21 cellular contexts compared by ENCODE assay signal in the genomic region with DNA sequence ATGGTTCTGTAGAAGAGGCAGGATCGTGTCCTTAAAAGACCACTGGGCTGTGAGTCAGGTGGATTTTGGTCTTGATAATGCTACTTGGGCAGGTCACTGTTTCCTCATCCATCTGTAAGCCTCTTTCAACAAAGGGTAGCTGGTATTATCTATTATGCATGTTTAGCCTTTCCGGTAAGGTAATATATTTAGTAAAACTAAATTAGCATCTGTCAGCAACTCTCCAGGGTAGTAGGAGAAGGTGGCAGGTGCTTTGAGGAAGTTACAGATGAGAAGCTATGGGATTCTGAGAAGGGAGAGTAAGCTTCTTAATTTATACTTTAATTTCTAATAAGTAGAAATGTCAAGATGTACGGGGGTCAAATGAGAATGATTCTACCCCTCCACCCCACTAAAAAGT.
A peak's percentile ranks its signal among the peaks of the same experiment; 100 is the strongest.
DNase-seq lines count a peak whose midpoint lies in the region; ATAC-seq, FAIRE-seq and TF ChIP-seq lines count a peak whose summit lies in the region.
"Had no signal": no experiment of that assay in that cellular context is flagged by ENCODE, and none has a peak within 500 bp of the region (broad histone marks: within the 10 kb centered on the region; RNA-seq: fewer than 3 reads in every experiment).

No MANE protein-coding gene starts in this region.

- H3K27me3 Mint-ChIP-seq in CD4-positive, alpha-beta T cell = peaks cover 17% of the 10 kb centered on the region
- peaks cover 8% of the 10 kb centered on the region for H3K27me3 Mint-ChIP-seq in activated T-helper 17 cell treated with anti-CD3 and anti-CD28 coated beads, Interleukin-2, amount 50 U/mL, for 72 hours
- H3K27me3 Mint-ChIP-seq: B cell had no signal

- WGBS in HepG2 (ENCODE audit: low lambda C conversion rate) = 48% methylated on average over 3 of the region's 3 CpGs
- 82% methylated on average over 3 of the region's 3 CpGs for WGBS in right lobe of liver (ENCODE audit: insufficient coverage, low coverage, low lambda C conversion rate, missing lambda C conversion rate)

- FAIRE-seq in HepG2 (lab: Jason Lieb, UNC) = no peak
- FAIRE-seq: GM12892, GM18507, H54 had no signal

- H3K4me1 ChIP-seq in HepG2 (ENCODE audit: insufficient read depth, low read length) (peaks cover 13% of the 10 kb centered on the region), right lobe of liver (peaks cover 0 to 5% (median 0%) of the 10 kb centered on the region in 4 donors), foreskin keratinocyte (peaks cover 8% of the 10 kb centered on the region)

- H3K79me2 ChIP-seq in HepG2 (ENCODE audit: insufficient read depth, low read length) = no peaks in the 10 kb centered on the region

- intact Hi-C loops in HepG2 (cut with micrococcal nuclease; ENCODE audit: unreplicated experiment) = loop anchor here (2.0 to 5.0 kb wide), 2 partner anchors 193 to 244 kb away; no protein-coding TSS in a partner anchor
- intact Hi-C loops in right lobe of liver (cut with DNase I) = no loop called here
- intact Hi-C loops in CD4-positive, alpha-beta T cell (cut with DNase I, micrococcal nuclease) = no loop called here

- no peak for TF ChIP-seq RAD21 in HepG2 (CRISPR knock-in tag; IDR thresholded peaks at IDR 0.05)

- H3K9me3 ChIP-seq in HepG2 (ENCODE audit: low read length) = no peaks in the 10 kb centered on the region
- H3K9me3 ChIP-seq in right lobe of liver = no peaks in the 10 kb centered on the region
- no peaks in the 10 kb centered on the region for H3K9me3 ChIP-seq in CD4-positive, alpha-beta T cell (ENCODE audit: control insufficient read depth, low read length)

- TF ChIP-seq EP300 in HepG2 (IDR thresholded peaks at IDR 0.05; ENCODE audit: low read depth in 2 of 2, low read length in 2 of 2) (no peak), HepG2 (CRISPR knock-in tag; IDR thresholded peaks at IDR 0.05; ENCODE audit: borderline replicate concordance) (no peak)

- no peak for ATAC-seq in HepG2
- ATAC-seq in right lobe of liver = no peak
- no peak for ATAC-seq in CD4-positive, alpha-beta T cell (ENCODE audit: poor library complexity)
- ATAC-seq in activated T-helper 17 cell treated with anti-CD3 and anti-CD28 coated beads, Interleukin-2, amount 50 U/mL, for 72 hours (replicated peaks) = no peak
- ATAC-seq in foreskin keratinocyte = no peak
- no peak for ATAC-seq in GM18870 (IDR thresholded peaks at IDR 0.05; ENCODE audit: unreplicated experiment)
- ATAC-seq: GM23338 had no signal

- H3K4me2 ChIP-seq in HepG2 (ENCODE audit: low read depth, low read length) = no peak overlapping the region
- H3K4me2 ChIP-seq: GM23338 had no signal

- H2AFZ ChIP-seq in HepG2 (ENCODE audit: low read length) = no peak overlapping the region
- H2AFZ ChIP-seq: GM23338 had no signal

- H3K27ac ChIP-seq in HepG2 (ENCODE audit: extremely low read length, insufficient read depth, low read length) (no peak overlapping the region), right lobe of liver (no peak overlapping the region), foreskin keratinocyte (no peak overlapping the region)
- no peak overlapping the region for H3K27ac ChIP-seq in CD4-positive, alpha-beta T cell (ENCODE audit: low read depth, low read length)
- H3K27ac ChIP-seq: HL-60 had no signal

- H3K4me3 ChIP-seq in HepG2 (replicated peaks in 1 of 3; ENCODE audit: insufficient read depth in 1 of 3, low read depth in 2 of 3, low read length in 3 of 3) = no peak overlapping the region
- H3K4me3 ChIP-seq in right lobe of liver = no peak overlapping the region
- H3K4me3 ChIP-seq: GM23338 had no signal

- POLR2A ChIA-PET in HepG2 (lab: Yijun Ruan, JAX) = no interaction called here
- POLR2A ChIA-PET in CD4-positive, alpha-beta T cell (lab: Charles Lee) = no interaction called here

- H3K4me1 Mint-ChIP-seq in CD4-positive, alpha-beta T cell (ENCODE audit: low read depth) = peaks cover 7% of the 10 kb centered on the region
- no peaks in the 10 kb centered on the region for H3K4me1 Mint-ChIP-seq in activated T-helper 17 cell treated with anti-CD3 and anti-CD28 coated beads, Interleukin-2, amount 50 U/mL, for 72 hours
- H3K4me1 Mint-ChIP-seq: GM23338 had no signal

- BruUV-seq in HepG2 (replicated peaks; lab: Mats Ljungman, UMichigan) = no TSS peak

- TF ChIP-seq POLR2A in HepG2 (IDR thresholded peaks at IDR 0.05; ENCODE audit: insufficient read depth in 1 of 2, low read depth in 2 of 2, low read length in 2 of 2) (no peak), right lobe of liver (IDR thresholded peaks at IDR 0.05) (no peak)

- TF ChIP-seq CTCF in HepG2 (CRISPR knock-in tag; IDR thresholded peaks at IDR 0.05) (no peak), right lobe of liver (IDR thresholded peaks at IDR 0.05) (no peak), foreskin keratinocyte (conservative IDR thresholded peaks at IDR 0.05) (no peak)
- no peak for TF ChIP-seq CTCF in CD4-positive, alpha-beta T cell (IDR thresholded peaks at IDR 0.05)

- H3K9me3 Mint-ChIP-seq in CD4-positive, alpha-beta T cell = no peaks in the 10 kb centered on the region
- H3K9me3 Mint-ChIP-seq in activated T-helper 17 cell treated with anti-CD3 and anti-CD28 coated beads, Interleukin-2, amount 50 U/mL, for 72 hours = no peaks in the 10 kb centered on the region
- H3K9me3 Mint-ChIP-seq: CD4-positive, alpha-beta memory T cell; GM23338 had no signal

- H3K4me3 Mint-ChIP-seq in CD4-positive, alpha-beta T cell = peak overlapping the region; percentile 78
- H3K4me3 Mint-ChIP-seq in activated T-helper 17 cell treated with anti-CD3 and anti-CD28 coated beads, Interleukin-2, amount 50 U/mL, for 72 hours = peak overlapping the region; percentile 76
- H3K4me3 Mint-ChIP-seq: GM23338 had no signal

- H3K9ac ChIP-seq in HepG2 (ENCODE audit: insufficient read depth, low read depth, low read length) = no peak overlapping the region

- no peak for DNase-seq in HepG2 (ENCODE audit: low spot score)
- DNase-seq in right lobe of liver = no peak
- DNase-seq in CD4-positive, alpha-beta T cell = no peak
- no peak for DNase-seq in activated CD4-positive, CD25-positive, alpha-beta regulatory T cell treated with anti-CD3 and anti-CD28 coated beads, Interleukin-2, amount 50 U/mL, for 72 hours
- DNase-seq in foreskin keratinocyte = no peak
- DNase-seq: 8988T; C1 segment of cervical spinal cord; CD4-positive, alpha-beta memory T cell; DMS153; DMS79; GDM1; HCEC 1CT; IMR-90 had no signal

- CTCF ChIA-PET in HepG2 (lab: Yijun Ruan, JAX; ENCODE audit: low intra/inter-chr PET ratio, low total read pairs) = interaction anchor here (2.4 to 4.1 kb wide), 2 partner anchors 138 to 246 kb away, joined by 12 to 33 read pairs; no protein-coding TSS in a partner anchor
- CTCF ChIA-PET in CD4-positive, alpha-beta T cell (lab: Charles Lee) = interaction anchor here (0.9 kb wide), 1 partner anchor 9 kb away, joined by 3 read pairs; no protein-coding TSS in a partner anchor

- in situ Hi-C loops in HepG2 (cut with HindIII; ENCODE audit: extremely low pct_ligation_motif_present, low pct_unique_long_range_greater_than_20kb) = loop anchor here (5.0 kb wide), 1 partner anchor 243 kb away; no protein-coding TSS in a partner anchor

- no peaks in the 10 kb centered on the region for H4K20me1 ChIP-seq in HepG2 (ENCODE audit: insufficient read depth, low read length)

- H3K27me3 ChIP-seq in HepG2 (ENCODE audit: control insufficient read depth in 1 of 2, insufficient read depth in 2 of 2, low read length in 2 of 2) = peaks cover 4 to 38% of the 10 kb centered on the region in 2 experiments; a peak in 4 of 5 replicates
- no peaks in the 10 kb centered on the region for H3K27me3 ChIP-seq in right lobe of liver
- peaks cover 8% of the 10 kb centered on the region for H3K27me3 ChIP-seq in CD4-positive, alpha-beta T cell (ENCODE audit: control insufficient read depth, insufficient read depth, low read length)
- H3K27me3 ChIP-seq in foreskin keratinocyte = peaks cover 19% of the 10 kb centered on the region

- no peaks in the 10 kb centered on the region for H3K36me3 Mint-ChIP-seq in CD4-positive, alpha-beta T cell (ENCODE audit: low read depth)
- no peaks in the 10 kb centered on the region for H3K36me3 Mint-ChIP-seq in activated T-helper 17 cell treated with anti-CD3 and anti-CD28 coated beads, Interleukin-2, amount 50 U/mL, for 72 hours (ENCODE audit: low read depth)
- H3K36me3 Mint-ChIP-seq: CD4-positive, alpha-beta memory T cell had no signal

- no peak overlapping the region for H3K27ac Mint-ChIP-seq in CD4-positive, alpha-beta T cell
- no peak overlapping the region for H3K27ac Mint-ChIP-seq in activated T-helper 17 cell treated with anti-CD3 and anti-CD28 coated beads, Interleukin-2, amount 50 U/mL, for 72 hours
- H3K27ac Mint-ChIP-seq: B cell; CD4-positive, alpha-beta memory T cell; GM23338 had no signal

- H3K36me3 ChIP-seq in HepG2 (replicated peaks in 1 of 2; ENCODE audit: control insufficient read depth in 1 of 2, insufficient read depth in 2 of 2, low read length in 2 of 2) (no peaks in the 10 kb centered on the region), right lobe of liver (no peaks in the 10 kb centered on the region)

TF ChIP-seq in HepG2, 621 proteins besides CTCF, POLR2A, EP300 and RAD21:
- no peak for TF ChIP-seq ZFP36L2 (CRISPR knock-in tag; IDR thresholded peaks at IDR 0.05)
- TF ChIP-seq MAFK (conservative IDR thresholded peaks at IDR 0.05 in 1 of 2, IDR thresholded peaks at IDR 0.05 in 1 of 2; ENCODE audit: low read length in 2 of 2) = peak; percentile 10 to 68; a peak in 2 of 4 replicates
TF ChIP-seq in HepG2: peak in this region for 1.
